Comparison of ENCODE assay signal across 8 cellular contexts in the genomic region with DNA sequence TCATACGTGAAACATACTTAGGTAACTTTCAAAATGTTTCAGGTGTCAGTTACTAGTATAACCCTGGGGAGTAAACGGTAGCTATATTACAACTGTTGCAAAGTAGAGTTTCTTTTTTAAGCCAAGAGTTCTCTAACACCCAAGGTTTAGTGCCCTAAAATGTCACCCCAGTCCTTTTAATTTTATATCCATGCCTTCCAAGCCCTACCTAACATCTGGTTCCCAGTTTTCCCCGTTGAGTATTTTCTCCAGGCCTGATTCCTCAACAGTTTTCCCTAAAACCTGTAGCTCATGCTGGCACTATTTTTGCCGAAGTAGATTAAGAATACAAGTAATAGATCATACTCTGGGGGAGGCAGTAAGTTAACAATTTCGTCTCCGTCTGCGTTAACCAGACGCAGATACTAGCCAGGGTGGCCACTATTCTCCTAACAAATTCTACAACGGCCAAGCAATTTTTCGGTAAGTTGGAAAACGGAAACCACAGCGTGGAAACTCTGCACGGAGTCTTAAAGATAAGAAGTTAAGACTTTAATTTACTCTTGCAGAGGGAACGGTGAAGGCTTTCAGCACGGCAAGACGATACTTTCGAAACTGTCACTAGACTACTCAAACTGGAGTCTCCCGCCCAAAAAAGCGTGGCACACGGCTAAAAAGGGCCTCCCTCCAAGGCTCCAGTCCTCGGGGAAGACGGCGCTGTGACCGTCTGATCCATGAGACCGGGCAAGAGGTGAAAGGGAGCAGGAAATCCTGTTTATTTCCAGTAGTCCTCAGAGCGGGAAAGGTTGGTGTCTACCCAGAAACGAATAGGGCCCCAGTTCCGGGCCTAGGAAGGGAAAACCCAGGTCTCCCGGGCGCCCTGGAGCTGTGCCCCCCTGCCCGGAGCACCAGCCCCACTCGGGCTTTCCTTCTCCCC. TPM values are rescaled to one million over a fixed set of nuclear protein-coding genes. Genes with fewer than 3 reads are reported as not detected.
DNase-seq lines count a peak whose midpoint lies in the region; ATAC-seq and TF ChIP-seq lines count a peak whose summit lies in the region.

No MANE protein-coding gene starts in this region.

- peak; percentile 5 for ATAC-seq in HG03135 (IDR thresholded peaks at IDR 0.05; ENCODE audit: unreplicated experiment)
- no peak for ATAC-seq in GM21786 (IDR thresholded peaks at IDR 0.05; ENCODE audit: unreplicated experiment)
- no peak for ATAC-seq in HG02763 (IDR thresholded peaks at IDR 0.05; ENCODE audit: unreplicated experiment)

- DNase-seq in GM04504 (ENCODE audit: low read depth) (peak; percentile 23), fibroblast of peridontal ligament (ENCODE audit: extremely low read depth) (peak; percentile 46), osteocyte (ENCODE audit: extremely low spot score, unreplicated experiment) (no peak), NCI-H1105 (lab: John Stamatoyannopoulos, UW) (no peak)
- no peak for DNase-seq in activated CD4-positive, alpha-beta T cell treated with anti-CD3 and anti-CD28 coated beads, Interleukin-2, amount 10 ng/mL, durations not matched to agents 24 days and 14 days

- intact Hi-C loops in activated CD4-positive, alpha-beta T cell treated with anti-CD3 and anti-CD28 coated beads, Interleukin-2, amount 10 ng/mL, durations not matched to agents 24 days and 14 days (cut with micrococcal nuclease), result loop anchor here (1.0 to 10.0 kb wide), 7 partner anchors 50 to 663 kb away; a partner anchor contains a TSS

- H3K9me3 Mint-ChIP-seq in activated CD4-positive, alpha-beta T cell treated with anti-CD3 and anti-CD28 coated beads, Interleukin-2, amount 10 ng/mL, durations not matched to agents 24 days and 14 days, result no peaks in the 10 kb centered on the region
- no peaks in the 10 kb centered on the region for H3K9me3 Mint-ChIP-seq in osteocyte (ENCODE audit: unreplicated experiment)

- no peak for TF ChIP-seq CTCF in osteocyte (IDR thresholded peaks at IDR 0.05)

- H3K27ac Mint-ChIP-seq in activated CD4-positive, alpha-beta T cell treated with anti-CD3 and anti-CD28 coated beads, Interleukin-2, amount 10 ng/mL, durations not matched to agents 24 days and 14 days, result peak overlapping the region; percentile 97
- H3K27ac Mint-ChIP-seq in osteocyte (ENCODE audit: unreplicated experiment), result peak overlapping the region; percentile 95

- H3K4me1 Mint-ChIP-seq in activated CD4-positive, alpha-beta T cell treated with anti-CD3 and anti-CD28 coated beads, Interleukin-2, amount 10 ng/mL, durations not matched to agents 24 days and 14 days, result peaks cover 46% of the 10 kb centered on the region
- peaks cover 47% of the 10 kb centered on the region for H3K4me1 Mint-ChIP-seq in osteocyte (ENCODE audit: unreplicated experiment)

- peaks cover 40% of the 10 kb centered on the region for H3K36me3 Mint-ChIP-seq in activated CD4-positive, alpha-beta T cell treated with anti-CD3 and anti-CD28 coated beads, Interleukin-2, amount 10 ng/mL, durations not matched to agents 24 days and 14 days (ENCODE audit: low read depth)
- H3K36me3 Mint-ChIP-seq in osteocyte (ENCODE audit: unreplicated experiment), result peaks cover 11% of the 10 kb centered on the region

- no peaks in the 10 kb centered on the region for H3K27me3 Mint-ChIP-seq in activated CD4-positive, alpha-beta T cell treated with anti-CD3 and anti-CD28 coated beads, Interleukin-2, amount 10 ng/mL, durations not matched to agents 24 days and 14 days
- no peaks in the 10 kb centered on the region for H3K27me3 Mint-ChIP-seq in osteocyte (ENCODE audit: unreplicated experiment)

- H3K4me3 Mint-ChIP-seq in activated CD4-positive, alpha-beta T cell treated with anti-CD3 and anti-CD28 coated beads, Interleukin-2, amount 10 ng/mL, durations not matched to agents 24 days and 14 days, result peak overlapping the region; percentile 96
- peak overlapping the region; percentile 93 for H3K4me3 Mint-ChIP-seq in osteocyte (ENCODE audit: unreplicated experiment)

RNA-seq across cellular contexts. Expression of a gene that starts 0.9 kb away (rescaled TPM):
- total RNA-seq in activated CD4-positive, alpha-beta T cell treated with anti-CD3 and anti-CD28 coated beads, Interleukin-2, amount 10 ng/mL, durations not matched to agents 24 days and 14 days, result 138 and 141 TPM in 2 replicates
- 70.5 and 74.6 TPM in 2 replicates for total RNA-seq in osteocyte

RNA-seq across cellular contexts. Expression of a gene that starts 50.0 kb away (rescaled TPM):
- 36.4 and 41.3 TPM in 2 replicates for total RNA-seq in activated CD4-positive, alpha-beta T cell treated with anti-CD3 and anti-CD28 coated beads, Interleukin-2, amount 10 ng/mL, durations not matched to agents 24 days and 14 days
- total RNA-seq in osteocyte, result 20.5 and 22.5 TPM in 2 replicates

RNA-seq across cellular contexts. Expression of a gene that starts 55.6 kb away (rescaled TPM):
- 0.47 and 0.95 TPM in 2 replicates for total RNA-seq in activated CD4-positive, alpha-beta T cell treated with anti-CD3 and anti-CD28 coated beads, Interleukin-2, amount 10 ng/mL, durations not matched to agents 24 days and 14 days
- total RNA-seq in osteocyte, result 3.5 and 4.8 TPM in 2 replicates

RNA-seq across cellular contexts. Expression of a gene that starts 57.1 kb away (rescaled TPM):
- total RNA-seq in activated CD4-positive, alpha-beta T cell treated with anti-CD3 and anti-CD28 coated beads, Interleukin-2, amount 10 ng/mL, durations not matched to agents 24 days and 14 days, result 0.66 and 0.72 TPM in 2 replicates
- total RNA-seq in osteocyte, result 19.7 and 22.5 TPM in 2 replicates

Comparison
In these comparisons a context has a peak if more than half of its experiments do, and no peak if none do; other contexts are left out.
1. DNase-seq: peak in GM04504 (single experiment) and fibroblast of peridontal ligament (single experiment); none in activated CD4-positive, alpha-beta T cell treated with anti-CD3 and anti-CD28 coated beads, Interleukin-2, amount 10 ng/mL, durations not matched to agents 24 days and 14 days (single experiment), osteocyte (single experiment) and NCI-H1105 (single experiment).